ENCODE assay signal across 1 cellular context in the genomic region with DNA sequence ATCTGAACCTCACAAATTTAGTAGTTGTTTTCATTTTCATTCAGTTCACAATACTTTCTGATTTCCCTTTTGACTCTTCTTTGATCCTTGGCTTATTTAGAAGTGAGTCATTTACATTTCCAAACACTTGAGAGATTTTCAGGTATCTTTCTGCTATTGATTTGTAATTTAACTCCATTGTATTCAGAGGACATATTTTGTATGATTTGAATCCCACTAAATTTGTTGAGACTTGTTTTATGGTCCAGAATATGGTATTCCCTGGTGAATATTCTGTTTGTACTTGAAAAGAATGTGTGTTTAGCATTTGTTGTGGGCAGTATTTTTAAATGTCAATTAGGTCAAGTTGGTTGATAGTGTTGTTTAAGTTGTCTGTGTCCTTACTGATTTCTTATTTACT.
TF ChIP-seq lines count a peak whose summit lies in the region.

No MANE protein-coding gene starts in this region.

TF ChIP-seq in GM23338, 12 proteins besides CTCF, POLR2A, EP300 and RAD21 (continued from another document):
- TF ChIP-seq, protein P1, sequence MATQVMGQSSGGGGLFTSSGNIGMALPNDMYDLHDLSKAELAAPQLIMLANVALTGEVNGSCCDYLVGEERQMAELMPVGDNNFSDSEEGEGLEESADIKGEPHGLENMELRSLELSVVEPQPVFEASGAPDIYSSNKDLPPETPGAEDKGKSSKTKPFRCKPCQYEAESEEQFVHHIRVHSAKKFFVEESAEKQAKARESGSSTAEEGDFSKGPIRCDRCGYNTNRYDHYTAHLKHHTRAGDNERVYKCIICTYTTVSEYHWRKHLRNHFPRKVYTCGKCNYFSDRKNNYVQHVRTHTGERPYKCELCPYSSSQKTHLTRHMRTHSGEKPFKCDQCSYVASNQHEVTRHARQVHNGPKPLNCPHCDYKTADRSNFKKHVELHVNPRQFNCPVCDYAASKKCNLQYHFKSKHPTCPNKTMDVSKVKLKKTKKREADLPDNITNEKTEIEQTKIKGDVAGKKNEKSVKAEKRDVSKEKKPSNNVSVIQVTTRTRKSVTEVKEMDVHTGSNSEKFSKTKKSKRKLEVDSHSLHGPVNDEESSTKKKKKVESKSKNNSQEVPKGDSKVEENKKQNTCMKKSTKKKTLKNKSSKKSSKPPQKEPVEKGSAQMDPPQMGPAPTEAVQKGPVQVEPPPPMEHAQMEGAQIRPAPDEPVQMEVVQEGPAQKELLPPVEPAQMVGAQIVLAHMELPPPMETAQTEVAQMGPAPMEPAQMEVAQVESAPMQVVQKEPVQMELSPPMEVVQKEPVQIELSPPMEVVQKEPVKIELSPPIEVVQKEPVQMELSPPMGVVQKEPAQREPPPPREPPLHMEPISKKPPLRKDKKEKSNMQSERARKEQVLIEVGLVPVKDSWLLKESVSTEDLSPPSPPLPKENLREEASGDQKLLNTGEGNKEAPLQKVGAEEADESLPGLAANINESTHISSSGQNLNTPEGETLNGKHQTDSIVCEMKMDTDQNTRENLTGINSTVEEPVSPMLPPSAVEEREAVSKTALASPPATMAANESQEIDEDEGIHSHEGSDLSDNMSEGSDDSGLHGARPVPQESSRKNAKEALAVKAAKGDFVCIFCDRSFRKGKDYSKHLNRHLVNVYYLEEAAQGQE (IDR thresholded peaks at IDR 0.05; ENCODE audit: unreplicated experiment) = no peak
- TF ChIP-seq ZNF114 (CRISPR knock-in tag; IDR thresholded peaks at IDR 0.05) (no peak), EZH2 (IDR thresholded peaks at IDR 0.05; ENCODE audit: low read depth, unreplicated experiment) (no peak), STAT1 (IDR thresholded peaks at IDR 0.05; ENCODE audit: unreplicated experiment) (no peak), JUNB (IDR thresholded peaks at IDR 0.05; ENCODE audit: unreplicated experiment) (no peak), POLR2AphosphoS5 (IDR thresholded peaks at IDR 0.05; ENCODE audit: low read depth) (no peak), EZH2phosphoT487 (IDR thresholded peaks at IDR 0.05; ENCODE audit: unreplicated experiment) (no peak), ZNF331 (CRISPR knock-in tag; IDR thresholded peaks at IDR 0.05; ENCODE audit: low read depth) (no peak), CREB1 (CRISPR knock-in tag; IDR thresholded peaks at IDR 0.05; ENCODE audit: low read depth) (no peak)
- TF ChIP-seq, protein P2, sequence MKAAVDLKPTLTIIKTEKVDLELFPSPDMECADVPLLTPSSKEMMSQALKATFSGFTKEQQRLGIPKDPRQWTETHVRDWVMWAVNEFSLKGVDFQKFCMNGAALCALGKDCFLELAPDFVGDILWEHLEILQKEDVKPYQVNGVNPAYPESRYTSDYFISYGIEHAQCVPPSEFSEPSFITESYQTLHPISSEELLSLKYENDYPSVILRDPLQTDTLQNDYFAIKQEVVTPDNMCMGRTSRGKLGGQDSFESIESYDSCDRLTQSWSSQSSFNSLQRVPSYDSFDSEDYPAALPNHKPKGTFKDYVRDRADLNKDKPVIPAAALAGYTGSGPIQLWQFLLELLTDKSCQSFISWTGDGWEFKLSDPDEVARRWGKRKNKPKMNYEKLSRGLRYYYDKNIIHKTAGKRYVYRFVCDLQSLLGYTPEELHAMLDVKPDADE (IDR thresholded peaks at IDR 0.05) = no peak
- TF ChIP-seq, protein P3, sequence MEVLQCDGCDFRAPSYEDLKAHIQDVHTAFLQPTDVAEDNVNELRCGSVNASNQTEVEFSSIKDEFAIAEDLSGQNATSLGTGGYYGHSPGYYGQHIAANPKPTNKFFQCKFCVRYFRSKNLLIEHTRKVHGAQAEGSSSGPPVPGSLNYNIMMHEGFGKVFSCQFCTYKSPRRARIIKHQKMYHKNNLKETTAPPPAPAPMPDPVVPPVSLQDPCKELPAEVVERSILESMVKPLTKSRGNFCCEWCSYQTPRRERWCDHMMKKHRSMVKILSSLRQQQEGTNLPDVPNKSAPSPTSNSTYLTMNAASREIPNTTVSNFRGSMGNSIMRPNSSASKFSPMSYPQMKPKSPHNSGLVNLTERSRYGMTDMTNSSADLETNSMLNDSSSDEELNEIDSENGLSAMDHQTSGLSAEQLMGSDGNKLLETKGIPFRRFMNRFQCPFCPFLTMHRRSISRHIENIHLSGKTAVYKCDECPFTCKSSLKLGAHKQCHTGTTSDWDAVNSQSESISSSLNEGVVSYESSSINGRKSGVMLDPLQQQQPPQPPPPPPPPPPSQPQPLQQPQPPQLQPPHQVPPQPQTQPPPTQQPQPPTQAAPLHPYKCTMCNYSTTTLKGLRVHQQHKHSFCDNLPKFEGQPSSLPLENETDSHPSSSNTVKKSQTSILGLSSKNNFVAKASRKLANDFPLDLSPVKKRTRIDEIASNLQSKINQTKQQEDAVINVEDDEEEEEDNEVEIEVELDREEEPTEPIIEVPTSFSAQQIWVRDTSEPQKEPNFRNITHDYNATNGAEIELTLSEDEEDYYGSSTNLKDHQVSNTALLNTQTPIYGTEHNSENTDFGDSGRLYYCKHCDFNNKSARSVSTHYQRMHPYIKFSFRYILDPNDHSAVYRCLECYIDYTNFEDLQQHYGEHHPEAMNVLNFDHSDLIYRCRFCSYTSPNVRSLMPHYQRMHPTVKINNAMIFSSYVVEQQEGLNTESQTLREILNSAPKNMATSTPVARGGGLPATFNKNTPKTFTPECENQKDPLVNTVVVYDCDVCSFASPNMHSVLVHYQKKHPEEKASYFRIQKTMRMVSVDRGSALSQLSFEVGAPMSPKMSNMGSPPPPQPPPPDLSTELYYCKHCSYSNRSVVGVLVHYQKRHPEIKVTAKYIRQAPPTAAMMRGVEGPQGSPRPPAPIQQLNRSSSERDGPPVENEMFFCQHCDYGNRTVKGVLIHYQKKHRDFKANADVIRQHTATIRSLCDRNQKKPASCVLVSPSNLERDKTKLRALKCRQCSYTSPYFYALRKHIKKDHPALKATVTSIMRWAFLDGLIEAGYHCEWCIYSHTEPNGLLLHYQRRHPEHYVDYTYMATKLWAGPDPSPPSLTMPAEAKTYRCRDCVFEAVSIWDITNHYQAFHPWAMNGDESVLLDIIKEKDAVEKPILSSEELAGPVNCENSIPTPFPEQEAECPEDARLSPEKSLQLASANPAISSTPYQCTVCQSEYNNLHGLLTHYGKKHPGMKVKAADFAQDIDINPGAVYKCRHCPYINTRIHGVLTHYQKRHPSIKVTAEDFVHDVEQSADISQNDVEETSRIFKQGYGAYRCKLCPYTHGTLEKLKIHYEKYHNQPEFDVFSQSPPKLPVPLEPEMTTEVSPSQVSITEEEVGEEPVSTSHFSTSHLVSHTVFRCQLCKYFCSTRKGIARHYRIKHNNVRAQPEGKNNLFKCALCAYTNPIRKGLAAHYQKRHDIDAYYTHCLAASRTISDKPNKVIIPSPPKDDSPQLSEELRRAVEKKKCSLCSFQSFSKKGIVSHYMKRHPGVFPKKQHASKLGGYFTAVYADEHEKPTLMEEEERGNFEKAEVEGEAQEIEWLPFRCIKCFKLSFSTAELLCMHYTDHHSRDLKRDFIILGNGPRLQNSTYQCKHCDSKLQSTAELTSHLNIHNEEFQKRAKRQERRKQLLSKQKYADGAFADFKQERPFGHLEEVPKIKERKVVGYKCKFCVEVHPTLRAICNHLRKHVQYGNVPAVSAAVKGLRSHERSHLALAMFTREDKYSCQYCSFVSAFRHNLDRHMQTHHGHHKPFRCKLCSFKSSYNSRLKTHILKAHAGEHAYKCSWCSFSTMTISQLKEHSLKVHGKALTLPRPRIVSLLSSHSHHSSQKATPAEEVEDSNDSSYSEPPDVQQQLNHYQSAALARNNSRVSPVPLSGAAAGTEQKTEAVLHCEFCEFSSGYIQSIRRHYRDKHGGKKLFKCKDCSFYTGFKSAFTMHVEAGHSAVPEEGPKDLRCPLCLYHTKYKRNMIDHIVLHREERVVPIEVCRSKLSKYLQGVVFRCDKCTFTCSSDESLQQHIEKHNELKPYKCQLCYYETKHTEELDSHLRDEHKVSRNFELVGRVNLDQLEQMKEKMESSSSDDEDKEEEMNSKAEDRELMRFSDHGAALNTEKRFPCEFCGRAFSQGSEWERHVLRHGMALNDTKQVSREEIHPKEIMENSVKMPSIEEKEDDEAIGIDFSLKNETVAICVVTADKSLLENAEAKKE (CRISPR knock-in tag; IDR thresholded peaks at IDR 0.05) = no peak
